In genomic region chr6:42409582-42409981, GRCh38 we compare ENCODE assay signal across 1 cellular context.
A peak's percentile ranks its signal among the peaks of the same experiment; 100 is the strongest.
TF ChIP-seq lines count a peak whose summit lies in the region.

No MANE protein-coding gene starts in this region.

TF ChIP-seq in K562, 482 proteins besides CTCF, POLR2A, EP300 and RAD21 (continued from another document):
- TF ChIP-seq PBX2 (CRISPR knock-in tag; IDR thresholded peaks at IDR 0.05; ENCODE audit: low read depth) = no peak
- 0 out of 2 replicates have a peak, but pooled peaks have one; percentile 29 for TF ChIP-seq PBX2 (tag; conservative IDR thresholded peaks at IDR 0.05; ENCODE audit: low read depth)
- TF ChIP-seq POLR2B (IDR thresholded peaks at IDR 0.05; ENCODE audit: low read depth, partially characterized antibody) = no peak
- 0 out of 2 replicates have a peak, but pooled peaks have one; percentile 29 for TF ChIP-seq ELF2 (CRISPR knock-in tag; IDR thresholded peaks at IDR 0.05)
- peak in 1 of 2 experiments; percentile 30; a peak in 1 of 4 replicates for TF ChIP-seq ZNF639 (CRISPR knock-in tag; conservative IDR thresholded peaks at IDR 0.05 in 1 of 2, IDR thresholded peaks at IDR 0.05 in 1 of 2)
- TF ChIP-seq MYC (IDR thresholded peaks at IDR 0.05; ENCODE audit: low read depth, low read length) = no peak
- TF ChIP-seq MYC (CRISPR knock-in tag; IDR thresholded peaks at IDR 0.05; ENCODE audit: borderline replicate concordance, low read depth) = no peak
- TF ChIP-seq ESRRB (CRISPR knock-in tag; IDR thresholded peaks at IDR 0.05; ENCODE audit: borderline replicate concordance) = no peak
- TF ChIP-seq MEIS2 (IDR thresholded peaks at IDR 0.05; ENCODE audit: partially characterized antibody) = peak; percentile 47
- no peak for TF ChIP-seq ZNF644 (tag; IDR thresholded peaks at IDR 0.05; ENCODE audit: low read depth)
- no peak for TF ChIP-seq CEBPB (tag; IDR thresholded peaks at IDR 0.05)
